Comparison of ENCODE assay signal across 8 cellular contexts in the genomic region with DNA sequence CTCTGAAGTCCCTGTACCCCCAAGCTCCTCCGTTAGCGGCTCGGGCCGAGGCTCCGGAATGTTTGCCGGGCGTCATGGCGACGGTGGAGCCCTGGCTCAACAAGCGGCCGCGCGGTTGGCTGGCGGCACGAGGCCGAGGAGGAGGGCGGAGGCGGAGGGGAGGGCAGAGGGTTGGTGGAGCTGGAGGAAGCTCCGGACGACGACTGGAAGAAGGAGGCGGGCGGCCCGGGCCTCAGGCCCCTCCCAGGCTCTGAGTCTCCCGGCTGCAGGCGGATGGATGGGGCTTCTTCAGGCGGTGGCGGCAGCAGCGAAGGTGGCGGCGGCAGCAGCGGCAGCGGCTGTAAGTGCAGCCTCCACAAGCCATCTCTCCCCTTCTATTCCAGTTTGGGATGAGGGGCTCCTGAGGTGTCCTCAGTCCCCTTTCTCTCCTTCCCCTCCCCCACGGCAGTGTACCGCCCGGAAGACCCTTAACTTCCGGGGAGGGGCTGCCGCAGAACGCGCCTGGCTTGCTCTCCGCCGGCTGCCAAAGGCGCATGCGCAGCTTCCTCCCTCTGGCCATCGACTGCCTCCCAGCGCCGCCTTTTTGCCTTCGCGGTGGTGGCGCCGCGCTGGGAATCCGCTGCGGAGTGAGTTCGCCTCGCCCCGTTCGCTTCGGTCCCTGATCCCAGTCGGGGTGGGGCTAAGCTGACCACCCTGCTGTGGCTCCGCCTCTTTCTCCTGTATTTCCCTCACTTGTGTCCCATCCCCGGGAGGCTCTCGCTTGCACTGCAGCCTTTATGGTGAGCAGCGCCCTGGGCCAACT. TPM values are rescaled to one million over a fixed set of nuclear protein-coding genes. Genes with fewer than 3 reads are reported as not detected.
A peak's percentile ranks its signal among the peaks of the same experiment; 100 is the strongest.
DNase-seq lines count a peak whose midpoint lies in the region; ATAC-seq, FAIRE-seq and TF ChIP-seq lines count a peak whose summit lies in the region.

A gene with protein sequence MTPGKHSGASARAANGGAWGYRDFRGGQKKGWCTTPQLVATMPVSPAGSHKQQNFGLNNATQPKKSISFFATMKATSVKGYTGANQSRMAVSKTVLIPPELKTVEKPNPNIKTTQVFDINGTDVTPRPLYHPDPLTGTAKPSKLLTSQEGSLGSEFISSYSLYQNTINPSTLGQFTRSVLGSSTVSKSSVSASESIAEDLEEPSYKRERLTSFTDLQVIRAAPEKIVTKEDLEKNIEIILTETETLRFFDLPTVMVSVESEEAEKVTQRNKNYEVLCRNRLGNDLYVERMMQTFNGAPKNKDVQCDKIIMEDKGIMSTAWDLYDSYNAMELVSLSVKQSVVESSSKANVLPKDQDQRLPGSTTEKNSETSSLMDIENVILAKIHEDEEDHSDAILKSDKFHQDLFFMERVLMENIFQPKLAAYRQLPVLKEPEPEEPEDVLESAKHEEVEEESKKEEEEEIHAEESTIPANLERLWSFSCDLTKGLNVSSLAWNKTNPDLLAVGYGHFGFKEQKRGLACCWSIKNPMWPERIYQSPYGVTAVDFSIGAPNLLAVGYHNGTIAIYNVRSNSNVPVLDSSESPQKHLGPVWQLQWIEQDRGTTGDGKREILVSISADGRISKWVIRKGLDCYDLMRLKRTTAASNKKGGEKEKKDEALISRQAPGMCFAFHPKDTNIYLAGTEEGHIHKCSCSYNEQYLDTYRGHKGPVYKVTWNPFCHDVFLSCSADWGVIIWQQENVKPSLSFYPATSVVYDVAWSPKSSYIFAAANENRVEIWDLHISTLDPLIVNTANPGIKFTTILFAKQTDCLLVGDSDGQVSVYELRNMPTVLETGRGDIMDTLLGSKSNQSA (minus strand): TSS at position 101 of the 802 bp plus-strand sequence. CDS start 25 bp downstream, at position 76.
A gene (plus strand): TSS at position 235 of the 802 bp plus-strand sequence. CDS start 39 bp downstream, at position 274.

- H3K4me2 ChIP-seq in astrocyte (ENCODE audit: low read length), result peak within 1 kb of the TSS; percentile 92

- peak within 1 kb of the TSS; percentile 98 for H3K9ac ChIP-seq in astrocyte (ENCODE audit: low read length)

- intact Hi-C loops in right cardiac atrium (cut with DNase I) (no loop called here), uterus (cut with DNase I; ENCODE audit: low total_unique reads) (no loop called here)

- H3K27ac ChIP-seq in astrocyte (ENCODE audit: low read depth, low read length) (peak within 1 kb of the TSS; percentile 94), right cardiac atrium (ENCODE audit: low read length) (peak within 1 kb of the TSS; percentile 93), uterus (peak within 1 kb of the TSS; percentile 93 to 96)

- peaks cover 55% of the 10 kb centered on the region for H3K79me2 ChIP-seq in astrocyte (ENCODE audit: insufficient read depth, low read length)

- H3K27me3 ChIP-seq in astrocyte (ENCODE audit: insufficient read depth, low read length) (no peaks in the 10 kb centered on the region), right cardiac atrium (ENCODE audit: control insufficient read depth, insufficient read depth) (no peaks in the 10 kb centered on the region), uterus (no peaks in the 10 kb centered on the region)

- H2AFZ ChIP-seq in astrocyte (ENCODE audit: low read depth, low read length), result peak within 1 kb of the TSS; percentile 86

- H3K9me3 ChIP-seq in astrocyte (ENCODE audit: insufficient read depth, low read depth, low read length) (no peaks in the 10 kb centered on the region), right cardiac atrium (ENCODE audit: control insufficient read depth, low read length) (no peaks in the 10 kb centered on the region), uterus (no peaks in the 10 kb centered on the region)

- H3K4me3 ChIP-seq in astrocyte (ENCODE audit: insufficient read depth, low read depth, low read length), result peak within 1 kb of the TSS; percentile 97
- peak within 1 kb of the TSS; percentile 66 for H3K4me3 ChIP-seq in right cardiac atrium (ENCODE audit: low read length)
- H3K4me3 ChIP-seq in uterus, result peak within 1 kb of the TSS; percentile 69 to 90

- H3K4me3 Mint-ChIP-seq in astrocyte (ENCODE audit: unreplicated experiment), result peak within 1 kb of the TSS; percentile 92

- peak; percentile 98 for FAIRE-seq in GM18507 (lab: Jason Lieb, UNC)
- peak; percentile 68 for FAIRE-seq in astrocyte (lab: Jason Lieb, UNC)

- peak; percentile 64 to 77 for TF ChIP-seq POLR2A in uterus (IDR thresholded peaks at IDR 0.05)

- peaks cover 7% of the 10 kb centered on the region for H4K20me1 ChIP-seq in astrocyte (ENCODE audit: insufficient read depth, low read length)

- no peak for TF ChIP-seq CTCF in astrocyte (IDR thresholded peaks at IDR 0.05; ENCODE audit: insufficient read depth, low read depth, low read length)
- TF ChIP-seq CTCF in uterus (IDR thresholded peaks at IDR 0.05), result peak in 3 of 4 experiments; percentile 32 to 60 (median 33)

- H3K9me3 Mint-ChIP-seq in astrocyte (ENCODE audit: unreplicated experiment), result no peaks in the 10 kb centered on the region

- H3K36me3 ChIP-seq in astrocyte (ENCODE audit: insufficient read depth, low read length) (no peaks in the 10 kb centered on the region), uterus (no peaks in the 10 kb centered on the region)

- DNase-seq in GM18507 (ENCODE audit: extremely low spot score, insufficient read length, low read depth), result peak; percentile 99
- DNase-seq in NCI-H1930 (lab: John Stamatoyannopoulos, UW), result peak; percentile 96 to 97
- DNase-seq in T-helper 22 cell (ENCODE audit: low read depth), result peak; percentile 97
- DNase-seq in astrocyte (ENCODE audit: low read depth), result peak; percentile 93
- peak; percentile 99 for DNase-seq in right cardiac atrium
- peak; percentile 93 for DNase-seq in pulmonary artery endothelial cell (ENCODE audit: low read depth, low spot score)
- peak; percentile 97 to 98 for DNase-seq in uterus

- WGBS in right cardiac atrium, result under 1% methylated on average over 64 of the region's 64 CpGs

- H3K4me1 ChIP-seq in astrocyte (ENCODE audit: insufficient read depth, low read length) (peaks cover 11% of the 10 kb centered on the region), right cardiac atrium (ENCODE audit: control insufficient read depth, insufficient read depth, low read length) (peaks cover 4% of the 10 kb centered on the region), uterus (no peaks in the 10 kb centered on the region)

- no peaks in the 10 kb centered on the region for H3K27me3 Mint-ChIP-seq in astrocyte (ENCODE audit: low read depth, unreplicated experiment)

- peaks cover under 1% of the 10 kb centered on the region for H3K36me3 Mint-ChIP-seq in astrocyte (ENCODE audit: low read depth, unreplicated experiment)

- peaks cover 11% of the 10 kb centered on the region for H3K4me1 Mint-ChIP-seq in astrocyte (ENCODE audit: low read depth, unreplicated experiment)

- H3K27ac Mint-ChIP-seq in astrocyte (ENCODE audit: unreplicated experiment), result peak within 1 kb of the TSS; percentile 94

- ATAC-seq in HG02973 (IDR thresholded peaks at IDR 0.05; ENCODE audit: unreplicated experiment) (peak; percentile 92), right cardiac atrium (peak; percentile 99)

RNA-seq across cellular contexts. Expression of the first gene that starts in this region (rescaled TPM):
- total RNA-seq in astrocyte (6.9 and 7.7 TPM in 2 replicates), right cardiac atrium (10 to 100 TPM; 18.6 to 27.0 (median 23.9) TPM), pulmonary artery endothelial cell (2.5 and 3.6 TPM in 2 replicates), uterus (10 to 100 TPM; 30.6 to 99.5 (median 55.4) TPM)
- polyA plus RNA-seq in right cardiac atrium, result 1.8 TPM

RNA-seq across cellular contexts. Expression of the second gene that starts in this region (rescaled TPM):
- total RNA-seq in astrocyte, result 31.5 and 40.2 TPM in 2 replicates
- 10 to 100 TPM; 19.2 to 26.9 (median 22.8) TPM for total RNA-seq in right cardiac atrium
- 8.9 TPM for polyA plus RNA-seq in right cardiac atrium
- total RNA-seq in pulmonary artery endothelial cell, result 28.3 and 39.2 TPM in 2 replicates
- 10 to 100 TPM; 25.1 to 59.9 (median 44.9) TPM for total RNA-seq in uterus

Comparison
In these comparisons a context has a peak if more than half of its experiments do, and no peak if none do; other contexts are left out.
1. Peak in every context shown above with its lines: DNase-seq, ATAC-seq, H3K4me3 ChIP-seq and H3K27ac ChIP-seq.